17 cellular contexts compared by ENCODE assay signal in genomic region chr3:58293516-58293915, GRCh38. TPM values are rescaled to one million over a fixed set of nuclear protein-coding genes. Genes with fewer than 3 reads are reported as not detected.
DNase-seq lines count a peak whose midpoint lies in the region; ATAC-seq, FAIRE-seq and TF ChIP-seq lines count a peak whose summit lies in the region.
"Had no signal": no experiment of that assay in that cellular context is flagged by ENCODE, and none has a peak within 500 bp of the region (broad histone marks: within the 10 kb centered on the region; RNA-seq: fewer than 3 reads in every experiment).

No MANE protein-coding gene starts in this region.

- no peak for TF ChIP-seq EP300 in HepG2 (IDR thresholded peaks at IDR 0.05; ENCODE audit: low read depth in 2 of 2, low read length in 2 of 2)
- no peak for TF ChIP-seq EP300 in HepG2 (CRISPR knock-in tag; IDR thresholded peaks at IDR 0.05; ENCODE audit: borderline replicate concordance)
- TF ChIP-seq EP300 in suprapubic skin (IDR thresholded peaks at IDR 0.05), result no peak

- no TSS peak for BruUV-seq in HepG2 (replicated peaks; lab: Mats Ljungman, UMichigan)

- ATAC-seq in right lobe of liver (peak; percentile 17 to 53 (median 38)), HepG2 (no peak), aorta (ENCODE audit: low FRiP score) (no peak)

- CTCF ChIA-PET in HepG2 (lab: Yijun Ruan, JAX; ENCODE audit: low intra/inter-chr PET ratio, low total read pairs), result no interaction called here

- TF ChIP-seq CTCF in right lobe of liver (IDR thresholded peaks at IDR 0.05) (no peak), HepG2 (CRISPR knock-in tag; IDR thresholded peaks at IDR 0.05) (no peak), suprapubic skin (IDR thresholded peaks at IDR 0.05) (no peak)

- H3K27me3 ChIP-seq in right lobe of liver (no peaks in the 10 kb centered on the region), HepG2 (ENCODE audit: control insufficient read depth in 1 of 2, insufficient read depth in 2 of 2, low read length in 2 of 2) (no peaks in the 10 kb centered on the region), suprapubic skin (no peaks in the 10 kb centered on the region), aorta (ENCODE audit: control insufficient read depth in 1 of 2, insufficient read depth in 2 of 2, low read length in 1 of 2) (no peaks in the 10 kb centered on the region)

- H3K36me3 ChIP-seq in right lobe of liver (peaks cover 0 to 4% (median under 1%) of the 10 kb centered on the region in 4 donors), HepG2 (replicated peaks in 1 of 2; ENCODE audit: control insufficient read depth in 1 of 2, insufficient read depth in 2 of 2, low read length in 2 of 2) (no peaks in the 10 kb centered on the region; a peak in 2 of 5 replicates), suprapubic skin (peaks cover 14% of the 10 kb centered on the region), aorta (ENCODE audit: control insufficient read depth in 1 of 2, insufficient read depth in 2 of 2, low read length in 1 of 2) (no peaks in the 10 kb centered on the region)

- POLR2A ChIA-PET in HepG2 (lab: Yijun Ruan, JAX), result no interaction called here

- no peak overlapping the region for H3K27ac ChIP-seq in right lobe of liver
- H3K27ac ChIP-seq in HepG2 (ENCODE audit: extremely low read length, insufficient read depth, low read length), result no peak overlapping the region
- H3K27ac ChIP-seq in suprapubic skin, result no peak overlapping the region
- no peak overlapping the region for H3K27ac ChIP-seq in aorta (ENCODE audit: low read depth in 1 of 2, low read length in 2 of 2)
- H3K27ac ChIP-seq: C4-2B, RWPE1 had no signal

- TF ChIP-seq RAD21 in HepG2 (CRISPR knock-in tag; IDR thresholded peaks at IDR 0.05), result no peak

- TF ChIP-seq POLR2A in right lobe of liver (IDR thresholded peaks at IDR 0.05) (no peak), HepG2 (IDR thresholded peaks at IDR 0.05; ENCODE audit: insufficient read depth in 1 of 2, low read depth in 2 of 2, low read length in 2 of 2) (no peak), suprapubic skin (IDR thresholded peaks at IDR 0.05) (no peak)

- H3K4me2 ChIP-seq in HepG2 (ENCODE audit: low read depth, low read length), result no peak overlapping the region

- H3K4me3 ChIP-seq in right lobe of liver, result no peak overlapping the region
- H3K4me3 ChIP-seq in HepG2 (replicated peaks in 1 of 3; ENCODE audit: insufficient read depth in 1 of 3, low read depth in 2 of 3, low read length in 3 of 3), result no peak overlapping the region
- H3K4me3 ChIP-seq in suprapubic skin, result no peak overlapping the region
- H3K4me3 ChIP-seq in aorta (ENCODE audit: low read length in 2 of 2), result no peak overlapping the region

- no peaks in the 10 kb centered on the region for H3K79me2 ChIP-seq in HepG2 (ENCODE audit: insufficient read depth, low read length)

- DNase-seq in right lobe of liver, result no peak
- no peak for DNase-seq in HepG2 (ENCODE audit: low spot score)
- DNase-seq in ecto neural progenitor cell (ENCODE audit: low spot score), result peak; percentile 15
- DNase-seq in midbrain (lab: John Stamatoyannopoulos, UW), result peak; percentile 45
- no peak for DNase-seq in NCI-H2081 treated with DMSO at 0.1 percent for 48 hours (lab: John Stamatoyannopoulos, UW)
- DNase-seq in suprapubic skin (ENCODE audit: low spot score in 2 of 2), result no peak
- no peak for DNase-seq in NCI-H1417 (lab: John Stamatoyannopoulos, UW)
- DNase-seq in aorta, result no peak
- DNase-seq: Caco-2, DMS53, H7, NCI-H1436 treated with DMSO at 0.1 percent for 48 hours, NCI-H2227 treated with DMSO at 0.1 percent for 48 hours, NCI-H526 treated with DMSO at 0.1 percent for 48 hours had no signal

- no peaks in the 10 kb centered on the region for H3K4me1 ChIP-seq in right lobe of liver
- peaks cover 11% of the 10 kb centered on the region for H3K4me1 ChIP-seq in HepG2 (ENCODE audit: insufficient read depth, low read length)
- peaks cover 13% of the 10 kb centered on the region for H3K4me1 ChIP-seq in suprapubic skin
- H3K4me1 ChIP-seq in aorta (ENCODE audit: control insufficient read depth in 1 of 2, insufficient read depth in 2 of 2, low read length in 2 of 2), result no peaks in the 10 kb centered on the region
- H3K4me1 ChIP-seq: Caco-2 had no signal

- H3K9me3 ChIP-seq in right lobe of liver (no peaks in the 10 kb centered on the region), HepG2 (ENCODE audit: low read length) (no peaks in the 10 kb centered on the region), suprapubic skin (no peaks in the 10 kb centered on the region), aorta (ENCODE audit: control insufficient read depth, low read length) (no peaks in the 10 kb centered on the region)
- H3K9me3 ChIP-seq: Caco-2 had no signal

- no peak for FAIRE-seq in HepG2 (lab: Jason Lieb, UNC)
- FAIRE-seq: GM12891 had no signal

- in situ Hi-C loops in HepG2 (cut with HindIII; ENCODE audit: extremely low pct_ligation_motif_present, low pct_unique_long_range_greater_than_20kb), result no loop called here

- WGBS in right lobe of liver (ENCODE audit: insufficient coverage, low coverage, low lambda C conversion rate, missing lambda C conversion rate), result 20% methylated on average over 1 of the region's 9 CpGs
- WGBS in HepG2 (ENCODE audit: low lambda C conversion rate), result 93% methylated on average over 7 of the region's 9 CpGs
- WGBS in suprapubic skin, result 71% methylated on average over 9 of the region's 9 CpGs
- WGBS in aorta, 2 donors, result 78 to 80% methylated on average over 9 of the region's 9 CpGs

- H4K20me1 ChIP-seq in HepG2 (ENCODE audit: insufficient read depth, low read length), result no peaks in the 10 kb centered on the region

- intact Hi-C loops in right lobe of liver (cut with DNase I) (loop anchor here (10.0 kb wide), 2 partner anchors 69 to 289 kb away; partner anchors contain the start of gene FLNB (in 1 of the 2)), HepG2 (cut with micrococcal nuclease; ENCODE audit: unreplicated experiment) (no loop called here), aorta (cut with DNase I) (no loop called here)

- H2AFZ ChIP-seq in HepG2 (ENCODE audit: low read length), result no peak overlapping the region

- no peak overlapping the region for H3K9ac ChIP-seq in HepG2 (ENCODE audit: insufficient read depth, low read depth, low read length)

RNA-seq across cellular contexts. Expression of gene RPP14, which starts 12.5 kb away (rescaled TPM):
- total RNA-seq in right lobe of liver, result 10 to 100 TPM in 4 of 6 experiments, 1 to 10 TPM in 2; 7.9 to 12.6 (median 10.6) TPM
- 15.4 and 21.5 TPM in 2 replicates for total RNA-seq in HepG2 (2016; rRNA removed; fragmentation: Illumina TruSeq; extraction: Trizol)
- total RNA-seq in HepG2 (2016; cell fraction: cytosol; rRNA removed; fragmentation: Illumina TruSeq; extraction: Trizol; ENCODE audit: low read depth), result 3.9 and 5.5 TPM in 2 replicates
- total RNA-seq in HepG2 (2016; cell fraction: insoluble cytoplasmic fraction; rRNA removed; fragmentation: Illumina TruSeq; extraction: Trizol), result 19.2 and 23.3 TPM in 2 replicates
- 14.8 and 15.2 TPM in 2 replicates for total RNA-seq in HepG2 (2016; cell fraction: membrane; rRNA removed; fragmentation: Illumina TruSeq; extraction: Trizol)
- 13.3 and 14.6 TPM in 2 replicates for total RNA-seq in HepG2 (2016; cell fraction: nucleus; rRNA removed; fragmentation: Illumina TruSeq; extraction: Trizol)
- polyA plus RNA-seq in HepG2 (2011; rRNA removed), result 10.5 and 16.2 TPM in 2 replicates
- 8.2 and 12.1 TPM in 2 replicates for polyA plus RNA-seq in HepG2 (2011; cell fraction: cytosol; rRNA removed)
- 4.6 and 7.8 TPM in 2 replicates for polyA plus RNA-seq in HepG2 (2011; cell fraction: nucleus; rRNA removed)
- polyA plus RNA-seq in HepG2 (2012), result 7.4 and 10.0 TPM in 2 replicates
- polyA plus RNA-seq in HepG2 (2016; cell fraction: cytosol; fragmentation: Illumina TruSeq; extraction: Trizol; ENCODE audit: low read depth), result 3.0 and 5.0 TPM in 2 replicates
- polyA plus RNA-seq in HepG2 (2016; cell fraction: insoluble cytoplasmic fraction; fragmentation: Illumina TruSeq; extraction: Trizol; ENCODE audit: low read depth), result 19.5 and 20.3 TPM in 2 replicates
- 9.1 and 11.4 TPM in 2 replicates for polyA plus RNA-seq in HepG2 (2016; cell fraction: membrane; fragmentation: Illumina TruSeq; extraction: Trizol; ENCODE audit: low read depth)
- polyA plus RNA-seq in HepG2 (2016; cell fraction: nucleus; fragmentation: Illumina TruSeq; extraction: Trizol; ENCODE audit: insufficient read depth, low read depth), result 20.1 and 20.2 TPM in 2 replicates
- 11.7 and 17.4 TPM in 2 replicates for polyA minus RNA-seq in HepG2 (2011; rRNA and poly(A)+ RNA removed; ENCODE audit: low replicate concordance)
- 4.1 and 6.0 TPM in 2 replicates for polyA minus RNA-seq in HepG2 (2011; cell fraction: cytosol; rRNA and poly(A)+ RNA removed)
- 17.5 and 18.9 TPM in 2 replicates for polyA minus RNA-seq in HepG2 (2011; cell fraction: nucleus; rRNA and poly(A)+ RNA removed)
- total RNA-seq in suprapubic skin, result 1 to 10 TPM; 5.0 to 9.9 (median 8.0) TPM
- total RNA-seq in aorta, result 10 to 100 TPM; 13.0 to 13.8 TPM
- 1 to 10 TPM; 5.8 to 7.9 TPM for polyA plus RNA-seq in aorta

RNA-seq across cellular contexts. Expression of gene HTD2, which starts 12.8 kb away (rescaled TPM):
- 1 to 10 TPM; 6.1 to 9.9 (median 8.5) TPM for total RNA-seq in right lobe of liver
- 13.7 and 20.1 TPM in 2 replicates for total RNA-seq in HepG2 (2016; rRNA removed; fragmentation: Illumina TruSeq; extraction: Trizol)
- total RNA-seq in HepG2 (2016; cell fraction: cytosol; rRNA removed; fragmentation: Illumina TruSeq; extraction: Trizol; ENCODE audit: low read depth), result 3.2 and 5.5 TPM in 2 replicates
- total RNA-seq in HepG2 (2016; cell fraction: insoluble cytoplasmic fraction; rRNA removed; fragmentation: Illumina TruSeq; extraction: Trizol), result 12.8 and 20.3 TPM in 2 replicates
- 13.7 and 15.4 TPM in 2 replicates for total RNA-seq in HepG2 (2016; cell fraction: membrane; rRNA removed; fragmentation: Illumina TruSeq; extraction: Trizol)
- 7.4 and 8.0 TPM in 2 replicates for total RNA-seq in HepG2 (2016; cell fraction: nucleus; rRNA removed; fragmentation: Illumina TruSeq; extraction: Trizol)
- polyA plus RNA-seq in HepG2 (2011; rRNA removed), result 7.8 and 8.6 TPM in 2 replicates
- polyA plus RNA-seq in HepG2 (2011; cell fraction: cytosol; rRNA removed), result 5.0 and 8.2 TPM in 2 replicates
- polyA plus RNA-seq in HepG2 (2011; cell fraction: nucleus; rRNA removed), result 2.4 and 2.6 TPM in 2 replicates
- 5.6 and 7.7 TPM in 2 replicates for polyA plus RNA-seq in HepG2 (2012)
- polyA plus RNA-seq in HepG2 (2016; cell fraction: cytosol; fragmentation: Illumina TruSeq; extraction: Trizol; ENCODE audit: low read depth), result 3.9 and 5.1 TPM in 2 replicates
- 14.3 and 17.9 TPM in 2 replicates for polyA plus RNA-seq in HepG2 (2016; cell fraction: insoluble cytoplasmic fraction; fragmentation: Illumina TruSeq; extraction: Trizol; ENCODE audit: low read depth)
- polyA plus RNA-seq in HepG2 (2016; cell fraction: membrane; fragmentation: Illumina TruSeq; extraction: Trizol; ENCODE audit: low read depth), result 8.0 and 9.8 TPM in 2 replicates
- 12.9 and 13.7 TPM in 2 replicates for polyA plus RNA-seq in HepG2 (2016; cell fraction: nucleus; fragmentation: Illumina TruSeq; extraction: Trizol; ENCODE audit: insufficient read depth, low read depth)
- polyA minus RNA-seq in HepG2 (2011; rRNA and poly(A)+ RNA removed; ENCODE audit: low replicate concordance), result 3.9 and 9.8 TPM in 2 replicates
- polyA minus RNA-seq in HepG2 (2011; cell fraction: cytosol; rRNA and poly(A)+ RNA removed), result 4.0 and 4.7 TPM in 2 replicates
- 5.2 and 5.7 TPM in 2 replicates for polyA minus RNA-seq in HepG2 (2011; cell fraction: nucleus; rRNA and poly(A)+ RNA removed)
- 10 to 100 TPM; 10.9 to 14.4 (median 12.8) TPM for total RNA-seq in suprapubic skin
- total RNA-seq in aorta, result 1 to 10 TPM; 6.5 to 7.8 TPM
- polyA plus RNA-seq in aorta, result 10 to 100 TPM in 1 of 2 donors, 1 to 10 TPM in 1; 7.7 to 10.8 TPM

RNA-seq across cellular contexts. Expression of gene PXK, which starts 39.2 kb away (rescaled TPM):
- total RNA-seq in right lobe of liver (10 to 100 TPM in 3 of 6 experiments, 1 to 10 TPM in 3; 6.6 to 19.4 (median 9.6) TPM), HepG2 (2016; rRNA removed; fragmentation: Illumina TruSeq; extraction: Trizol) (5.8 and 6.4 TPM in 2 replicates), suprapubic skin (10 to 100 TPM; 16.0 to 36.9 (median 21.8) TPM), aorta (10 to 100 TPM; 19.8 to 32.6 TPM)
- 1.8 and 2.2 TPM in 2 replicates for total RNA-seq in HepG2 (2016; cell fraction: cytosol; rRNA removed; fragmentation: Illumina TruSeq; extraction: Trizol; ENCODE audit: low read depth)
- 6.2 and 6.4 TPM in 2 replicates for total RNA-seq in HepG2 (2016; cell fraction: insoluble cytoplasmic fraction; rRNA removed; fragmentation: Illumina TruSeq; extraction: Trizol)
- total RNA-seq in HepG2 (2016; cell fraction: membrane; rRNA removed; fragmentation: Illumina TruSeq; extraction: Trizol), result 2.6 and 2.9 TPM in 2 replicates
- total RNA-seq in HepG2 (2016; cell fraction: nucleus; rRNA removed; fragmentation: Illumina TruSeq; extraction: Trizol), result 3.7 and 5.2 TPM in 2 replicates
- polyA plus RNA-seq in HepG2 (2011; rRNA removed) (15.2 and 18.6 TPM in 2 replicates), aorta (10 to 100 TPM in 1 of 2 donors, 1 to 10 TPM in 1; 6.8 to 13.0 TPM)
- polyA plus RNA-seq in HepG2 (2011; cell fraction: cytosol; rRNA removed), result 11.0 and 12.7 TPM in 2 replicates
- 12.6 and 12.8 TPM in 2 replicates for polyA plus RNA-seq in HepG2 (2011; cell fraction: nucleus; rRNA removed)
- polyA plus RNA-seq in HepG2 (2012), result 16.4 and 17.0 TPM in 2 replicates
- 0.76 and 0.80 TPM in 2 replicates for polyA plus RNA-seq in HepG2 (2016; cell fraction: cytosol; fragmentation: Illumina TruSeq; extraction: Trizol; ENCODE audit: low read depth)
- 6.2 and 8.2 TPM in 2 replicates for polyA plus RNA-seq in HepG2 (2016; cell fraction: insoluble cytoplasmic fraction; fragmentation: Illumina TruSeq; extraction: Trizol; ENCODE audit: low read depth)
- 1.8 and 2.3 TPM in 2 replicates for polyA plus RNA-seq in HepG2 (2016; cell fraction: membrane; fragmentation: Illumina TruSeq; extraction: Trizol; ENCODE audit: low read depth)
- polyA plus RNA-seq in HepG2 (2016; cell fraction: nucleus; fragmentation: Illumina TruSeq; extraction: Trizol; ENCODE audit: insufficient read depth, low read depth), result 6.6 and 7.1 TPM in 2 replicates
- 5.6 and 21.2 TPM in 2 replicates for polyA minus RNA-seq in HepG2 (2011; rRNA and poly(A)+ RNA removed; ENCODE audit: low replicate concordance)
- polyA minus RNA-seq in HepG2 (2011; cell fraction: cytosol; rRNA and poly(A)+ RNA removed), result 12.4 and 13.2 TPM in 2 replicates
- polyA minus RNA-seq in HepG2 (2011; cell fraction: nucleus; rRNA and poly(A)+ RNA removed), result 33.3 and 36.6 TPM in 2 replicates

RNA-seq across cellular contexts. Expression of gene ABHD6, which starts 55.9 kb away (rescaled TPM):
- total RNA-seq in right lobe of liver (10 to 100 TPM; 24.6 to 64.3 (median 52.6) TPM), HepG2 (2016; rRNA removed; fragmentation: Illumina TruSeq; extraction: Trizol) (5.7 and 9.0 TPM in 2 replicates), suprapubic skin (10 to 100 TPM; 35.6 to 39.8 (median 38.2) TPM), aorta (10 to 100 TPM in 1 of 2 donors, 1 to 10 TPM in 1; 7.6 to 10.4 TPM)
- total RNA-seq in HepG2 (2016; cell fraction: cytosol; rRNA removed; fragmentation: Illumina TruSeq; extraction: Trizol; ENCODE audit: low read depth), result 4.3 and 4.9 TPM in 2 replicates
- total RNA-seq in HepG2 (2016; cell fraction: insoluble cytoplasmic fraction; rRNA removed; fragmentation: Illumina TruSeq; extraction: Trizol), result 4.8 and 8.8 TPM in 2 replicates
- 7.3 and 7.9 TPM in 2 replicates for total RNA-seq in HepG2 (2016; cell fraction: membrane; rRNA removed; fragmentation: Illumina TruSeq; extraction: Trizol)
- 7.5 and 8.4 TPM in 2 replicates for total RNA-seq in HepG2 (2016; cell fraction: nucleus; rRNA removed; fragmentation: Illumina TruSeq; extraction: Trizol)
- polyA plus RNA-seq in HepG2 (2011; rRNA removed) (16.5 and 17.2 TPM in 2 replicates), aorta (1 to 10 TPM; 5.9 to 7.1 TPM)
- polyA plus RNA-seq in HepG2 (2011; cell fraction: cytosol; rRNA removed), result 17.9 and 18.6 TPM in 2 replicates
- 10.2 and 11.0 TPM in 2 replicates for polyA plus RNA-seq in HepG2 (2011; cell fraction: nucleus; rRNA removed)
- polyA plus RNA-seq in HepG2 (2012), result 7.6 and 9.4 TPM in 2 replicates
- polyA plus RNA-seq in HepG2 (2016; cell fraction: cytosol; fragmentation: Illumina TruSeq; extraction: Trizol; ENCODE audit: low read depth), result 3.4 and 4.3 TPM in 2 replicates
- polyA plus RNA-seq in HepG2 (2016; cell fraction: insoluble cytoplasmic fraction; fragmentation: Illumina TruSeq; extraction: Trizol; ENCODE audit: low read depth), result 4.7 and 5.8 TPM in 2 replicates
- polyA plus RNA-seq in HepG2 (2016; cell fraction: membrane; fragmentation: Illumina TruSeq; extraction: Trizol; ENCODE audit: low read depth), result 4.9 and 6.1 TPM in 2 replicates
- 9.1 and 12.2 TPM in 2 replicates for polyA plus RNA-seq in HepG2 (2016; cell fraction: nucleus; fragmentation: Illumina TruSeq; extraction: Trizol; ENCODE audit: insufficient read depth, low read depth)
- polyA minus RNA-seq in HepG2 (2011; rRNA and poly(A)+ RNA removed; ENCODE audit: low replicate concordance), result 34.5 and 67.6 TPM in 2 replicates
- 10.7 and 12.8 TPM in 2 replicates for polyA minus RNA-seq in HepG2 (2011; cell fraction: cytosol; rRNA and poly(A)+ RNA removed)
- polyA minus RNA-seq in HepG2 (2011; cell fraction: nucleus; rRNA and poly(A)+ RNA removed), result 12.6 and 14.9 TPM in 2 replicates

Comparison
In these comparisons a context has a peak if more than half of its experiments do, and no peak if none do; other contexts are left out.
1. ATAC-seq: peak in right lobe of liver (4 of 4); none in HepG2 (single experiment) and aorta (single experiment).
2. intact Hi-C loops: an anchor here in right lobe of liver (10.0 kb wide); none called in HepG2 and aorta.
3. DNase-seq: peak in ecto neural progenitor cell (single experiment) and midbrain (single experiment); none in right lobe of liver (0 of 3), HepG2 (single experiment), NCI-H2081 treated with DMSO at 0.1 percent for 48 hours (single experiment), suprapubic skin (0 of 2), NCI-H1417 (0 of 3) and aorta (0 of 2).